Comparison of ENCODE assay signal across 8 cellular contexts in the genomic region with DNA sequence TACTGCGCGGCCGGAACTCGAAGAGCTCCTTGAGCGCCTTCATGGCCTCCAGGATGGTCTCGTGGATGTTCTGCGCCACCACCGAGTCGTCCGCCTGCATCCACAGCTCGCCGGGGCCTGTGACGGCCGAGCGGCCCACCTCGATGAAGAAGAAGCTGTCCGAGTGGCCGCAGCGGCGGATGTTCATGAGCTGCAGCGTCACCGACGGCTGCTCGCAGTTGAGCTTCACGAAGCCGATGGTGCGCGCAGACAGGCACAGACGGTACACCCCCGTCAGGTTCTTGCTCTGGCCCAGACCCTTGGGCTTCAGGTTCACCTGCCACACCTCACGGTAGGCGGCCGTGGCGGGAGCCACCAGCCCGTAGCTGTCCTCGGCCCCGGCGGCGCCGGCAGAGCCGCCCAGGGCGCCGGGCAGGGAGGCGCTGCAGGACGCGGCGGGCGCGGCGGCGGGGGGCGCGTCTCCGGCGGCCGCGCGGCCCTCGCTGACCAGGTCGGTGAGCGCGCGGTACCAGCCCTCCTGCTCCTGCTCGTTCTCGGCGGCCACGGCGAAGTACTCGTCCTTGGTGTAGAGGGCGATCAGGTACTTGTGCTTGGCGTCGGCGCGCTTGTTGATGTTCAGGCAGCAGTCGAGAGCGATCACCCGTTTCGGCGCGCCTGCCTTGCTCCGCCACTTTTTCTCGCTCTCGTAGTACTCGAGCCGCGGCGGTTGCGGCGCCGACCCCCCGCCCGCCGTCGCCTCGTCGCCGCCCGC.
DNase-seq lines count a peak whose midpoint lies in the region; ATAC-seq and TF ChIP-seq lines count a peak whose summit lies in the region.

No MANE protein-coding gene starts in this region.

- H3K4me1 ChIP-seq in neuron (ENCODE audit: insufficient read depth, low read length): peaks cover 26% of the 10 kb centered on the region

- peaks cover 10% of the 10 kb centered on the region for H3K9me3 ChIP-seq in neuron (ENCODE audit: low read length)

- ATAC-seq in HG02852 (IDR thresholded peaks at IDR 0.05; ENCODE audit: unreplicated experiment): no peak
- ATAC-seq in HG02938 (IDR thresholded peaks at IDR 0.05; ENCODE audit: unreplicated experiment): no peak

- no peaks in the 10 kb centered on the region for H3K27me3 ChIP-seq in neuron (ENCODE audit: insufficient read depth, low read length)

- H3K36me3 ChIP-seq in neuron (ENCODE audit: insufficient read depth, low read length): peaks cover 27% of the 10 kb centered on the region

- H3K9me3 Mint-ChIP-seq in activated T-cell treated with anti-CD3 and anti-CD28 coated beads, Interleukin-2, amount 50 U/mL, for 24 hours: no peaks in the 10 kb centered on the region

- peak; percentile 57 for DNase-seq in NCI-H2029 (lab: John Stamatoyannopoulos, UW)
- no peak for DNase-seq in NCI-H2029 treated with DMSO at 0.1 percent for 48 hours (lab: John Stamatoyannopoulos, UW)
- peak; percentile 5 for DNase-seq in NCI-H2196 treated with DMSO at 0.1 percent for 48 hours (lab: John Stamatoyannopoulos, UW; ENCODE audit: unreplicated experiment)
- DNase-seq in activated T-cell treated with anti-CD3 and anti-CD28 coated beads, Interleukin-2, amount 50 U/mL, for 24 hours: peak; percentile 69
- DNase-seq in fibroblast of mammary gland (ENCODE audit: low read depth): peak; percentile 54

- H3K4me3 ChIP-seq in fibroblast of mammary gland (ENCODE audit: control insufficient read depth, low read depth, low read length) (peak overlapping the region; percentile 63), neuron (ENCODE audit: low read length) (peak overlapping the region; percentile 77)

- H3K36me3 Mint-ChIP-seq in activated T-cell treated with anti-CD3 and anti-CD28 coated beads, Interleukin-2, amount 50 U/mL, for 24 hours (ENCODE audit: low read depth): peaks cover 12% of the 10 kb centered on the region

- H3K27ac Mint-ChIP-seq in activated T-cell treated with anti-CD3 and anti-CD28 coated beads, Interleukin-2, amount 50 U/mL, for 24 hours: no peak overlapping the region

- peak overlapping the region; percentile 64 for H3K4me3 Mint-ChIP-seq in activated T-cell treated with anti-CD3 and anti-CD28 coated beads, Interleukin-2, amount 50 U/mL, for 24 hours

- no peak for TF ChIP-seq CTCF in fibroblast of mammary gland (conservative IDR thresholded peaks at IDR 0.05; ENCODE audit: control insufficient read depth, insufficient read depth, low read depth, low read length)

- no peak overlapping the region for H2AFZ ChIP-seq in neuron (ENCODE audit: low read depth, low read length)

- H3K4me1 Mint-ChIP-seq in activated T-cell treated with anti-CD3 and anti-CD28 coated beads, Interleukin-2, amount 50 U/mL, for 24 hours (ENCODE audit: low read depth): peaks cover 24% of the 10 kb centered on the region

- peaks cover 12% of the 10 kb centered on the region for H3K27me3 Mint-ChIP-seq in activated T-cell treated with anti-CD3 and anti-CD28 coated beads, Interleukin-2, amount 50 U/mL, for 24 hours
